Comparison of ENCODE assay signal across 19 cellular contexts in the genomic region with DNA sequence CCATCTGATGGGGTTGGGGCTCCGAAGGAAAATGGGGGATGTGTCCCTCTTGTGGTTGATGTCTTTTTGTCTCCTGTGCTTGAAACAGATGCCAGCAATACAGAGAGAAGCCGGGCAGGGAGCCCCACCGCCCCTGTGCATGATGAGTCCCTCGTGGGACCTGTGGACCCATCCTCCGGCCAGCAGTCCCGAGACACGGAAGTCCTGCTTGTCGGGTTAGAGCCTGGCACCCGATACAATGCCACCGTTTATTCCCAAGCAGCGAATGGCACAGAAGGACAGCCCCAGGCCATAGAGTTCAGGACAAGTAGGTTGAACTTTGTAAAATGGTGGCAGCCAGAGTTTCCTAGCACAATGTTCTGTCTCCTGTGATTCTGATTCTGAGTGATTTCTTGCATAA.
A peak's percentile ranks its signal among the peaks of the same experiment; 100 is the strongest.
DNase-seq lines count a peak whose midpoint lies in the region; ATAC-seq and TF ChIP-seq lines count a peak whose summit lies in the region.
"Had no signal": no experiment of that assay in that cellular context is flagged by ENCODE, and none has a peak within 500 bp of the region (broad histone marks: within the 10 kb centered on the region; RNA-seq: fewer than 3 reads in every experiment).

No MANE protein-coding gene starts in this region.

- CTCF ChIA-PET in activated CD4-positive, alpha-beta T cell treated with anti-CD3 and anti-CD28 coated beads for 36 hours (lab: Charles Lee) = interaction anchor here (1.1 kb wide), 1 partner anchor 17 kb away, joined by 3 read pairs; no protein-coding TSS in a partner anchor

- no peaks in the 10 kb centered on the region for H3K27me3 Mint-ChIP-seq in activated T-cell treated with anti-CD3 and anti-CD28 coated beads, Interleukin-2, amount 50 U/mL, for 24 hours
- H3K27me3 Mint-ChIP-seq in activated T-helper 17 cell treated with anti-CD3 and anti-CD28 coated beads, Interleukin-2, amount 50 U/mL, for 72 hours = no peaks in the 10 kb centered on the region
- H3K27me3 Mint-ChIP-seq in glutamatergic neuron (ENCODE audit: unreplicated experiment) = peaks cover 2% of the 10 kb centered on the region
- no peaks in the 10 kb centered on the region for H3K27me3 Mint-ChIP-seq in stimulated activated memory B cell treated with anti-CD40 and anti-IgM and Interleukin-4, amounts not matched to agents 10 μg/mL and 1 μg/mL and 100 μg/mL, for 72 hours
- no peaks in the 10 kb centered on the region for H3K27me3 Mint-ChIP-seq in activated CD4-positive, alpha-beta T cell treated with anti-CD3 and anti-CD28 coated beads for 36 hours
- H3K27me3 Mint-ChIP-seq: B cell had no signal

- no peaks in the 10 kb centered on the region for H3K4me1 Mint-ChIP-seq in activated T-cell treated with anti-CD3 and anti-CD28 coated beads, Interleukin-2, amount 50 U/mL, for 24 hours (ENCODE audit: low read depth)
- peaks cover 11% of the 10 kb centered on the region for H3K4me1 Mint-ChIP-seq in activated T-helper 17 cell treated with anti-CD3 and anti-CD28 coated beads, Interleukin-2, amount 50 U/mL, for 72 hours
- H3K4me1 Mint-ChIP-seq in glutamatergic neuron (ENCODE audit: low read depth, unreplicated experiment) = peaks cover 7% of the 10 kb centered on the region
- peaks cover 17% of the 10 kb centered on the region for H3K4me1 Mint-ChIP-seq in stimulated activated memory B cell treated with anti-CD40 and anti-IgM and Interleukin-4, amounts not matched to agents 10 μg/mL and 1 μg/mL and 100 μg/mL, for 72 hours
- no peaks in the 10 kb centered on the region for H3K4me1 Mint-ChIP-seq in activated CD4-positive, alpha-beta T cell treated with anti-CD3 and anti-CD28 coated beads for 36 hours

- peaks cover 96% of the 10 kb centered on the region for H3K36me3 Mint-ChIP-seq in activated T-cell treated with anti-CD3 and anti-CD28 coated beads, Interleukin-2, amount 50 U/mL, for 24 hours (ENCODE audit: low read depth)
- H3K36me3 Mint-ChIP-seq in activated T-helper 17 cell treated with anti-CD3 and anti-CD28 coated beads, Interleukin-2, amount 50 U/mL, for 72 hours (ENCODE audit: low read depth) = peaks cover 100% of the 10 kb centered on the region
- H3K36me3 Mint-ChIP-seq in glutamatergic neuron (ENCODE audit: unreplicated experiment) = no peaks in the 10 kb centered on the region
- peaks cover 64% of the 10 kb centered on the region for H3K36me3 Mint-ChIP-seq in stimulated activated memory B cell treated with anti-CD40 and anti-IgM and Interleukin-4, amounts not matched to agents 10 μg/mL and 1 μg/mL and 100 μg/mL, for 72 hours
- peaks cover 29% of the 10 kb centered on the region for H3K36me3 Mint-ChIP-seq in activated CD4-positive, alpha-beta T cell treated with anti-CD3 and anti-CD28 coated beads for 36 hours (ENCODE audit: low read depth)

- intact Hi-C loops in activated CD4-positive, alpha-beta T cell treated with anti-CD3 and anti-CD28 coated beads for 36 hours (cut with DNase I, micrococcal nuclease) = no loop called here
- intact Hi-C loops in left colon (cut with DNase I, micrococcal nuclease) = no loop called here

- no peak overlapping the region for H3K27ac Mint-ChIP-seq in activated T-cell treated with anti-CD3 and anti-CD28 coated beads, Interleukin-2, amount 50 U/mL, for 24 hours
- H3K27ac Mint-ChIP-seq in activated T-helper 17 cell treated with anti-CD3 and anti-CD28 coated beads, Interleukin-2, amount 50 U/mL, for 72 hours = peak overlapping the region; percentile 45
- H3K27ac Mint-ChIP-seq in glutamatergic neuron (ENCODE audit: unreplicated experiment) = peak overlapping the region; percentile 30
- H3K27ac Mint-ChIP-seq in stimulated activated memory B cell treated with anti-CD40 and anti-IgM and Interleukin-4, amounts not matched to agents 10 μg/mL and 1 μg/mL and 100 μg/mL, for 72 hours = peak overlapping the region; percentile 69
- H3K27ac Mint-ChIP-seq in activated CD4-positive, alpha-beta T cell treated with anti-CD3 and anti-CD28 coated beads for 36 hours = no peak overlapping the region
- H3K27ac Mint-ChIP-seq: B cell had no signal

- no peak overlapping the region for H3K4me3 Mint-ChIP-seq in activated T-cell treated with anti-CD3 and anti-CD28 coated beads, Interleukin-2, amount 50 U/mL, for 24 hours
- no peak overlapping the region for H3K4me3 Mint-ChIP-seq in activated T-helper 17 cell treated with anti-CD3 and anti-CD28 coated beads, Interleukin-2, amount 50 U/mL, for 72 hours
- H3K4me3 Mint-ChIP-seq in glutamatergic neuron (ENCODE audit: unreplicated experiment) = no peak overlapping the region
- no peak overlapping the region for H3K4me3 Mint-ChIP-seq in stimulated activated memory B cell treated with anti-CD40 and anti-IgM and Interleukin-4, amounts not matched to agents 10 μg/mL and 1 μg/mL and 100 μg/mL, for 72 hours
- H3K4me3 Mint-ChIP-seq in activated CD4-positive, alpha-beta T cell treated with anti-CD3 and anti-CD28 coated beads for 36 hours = no peak overlapping the region
- H3K4me3 Mint-ChIP-seq: B cell had no signal

- TF ChIP-seq CTCF in glutamatergic neuron (IDR thresholded peaks at IDR 0.05; ENCODE audit: partially characterized antibody, unreplicated experiment) = no peak

- H3K9me3 Mint-ChIP-seq in activated T-cell treated with anti-CD3 and anti-CD28 coated beads, Interleukin-2, amount 50 U/mL, for 24 hours = no peaks in the 10 kb centered on the region
- no peaks in the 10 kb centered on the region for H3K9me3 Mint-ChIP-seq in activated T-helper 17 cell treated with anti-CD3 and anti-CD28 coated beads, Interleukin-2, amount 50 U/mL, for 72 hours
- peaks cover 3% of the 10 kb centered on the region for H3K9me3 Mint-ChIP-seq in glutamatergic neuron (ENCODE audit: unreplicated experiment)
- H3K9me3 Mint-ChIP-seq in stimulated activated memory B cell treated with anti-CD40 and anti-IgM and Interleukin-4, amounts not matched to agents 10 μg/mL and 1 μg/mL and 100 μg/mL, for 72 hours = no peaks in the 10 kb centered on the region
- H3K9me3 Mint-ChIP-seq in activated CD4-positive, alpha-beta T cell treated with anti-CD3 and anti-CD28 coated beads for 36 hours (ENCODE audit: low read depth) = no peaks in the 10 kb centered on the region

- POLR2A ChIA-PET in activated CD4-positive, alpha-beta T cell treated with anti-CD3 and anti-CD28 coated beads for 36 hours (lab: Charles Lee) = no interaction called here

- DNase-seq in activated T-cell treated with anti-CD3 and anti-CD28 coated beads, Interleukin-2, amount 50 U/mL, for 24 hours = peak; percentile 2
- no peak for DNase-seq in activated T-cell treated with anti-CD3 and anti-CD28 coated beads, Interleukin-2, amount 50 U/mL, for 1 hour
- DNase-seq in glutamatergic neuron (no peak), midbrain (lab: John Stamatoyannopoulos, UW) (no peak), left colon (no peak)
- no peak for DNase-seq in activated CD4-positive, alpha-beta T cell treated with anti-CD3 and anti-CD28 coated beads for 36 hours
- DNase-seq: KBM-7; MV-4-11; NCI-H1105; NCI-H2029; NCI-H446; NCI-H526; NCI-H82; NK-92 treated with Interleukin-12 subunit alpha and Interleukin-12 subunit beta, amount 100 ng/mL, for 24 hours; PC-3; SJCRH30 had no signal

- ATAC-seq in activated T-helper 17 cell treated with anti-CD3 and anti-CD28 coated beads, Interleukin-2, amount 50 U/mL, for 72 hours (replicated peaks) = no peak
- ATAC-seq in stimulated activated memory B cell treated with anti-CD40 and anti-IgM and Interleukin-4, amounts not matched to agents 10 μg/mL and 1 μg/mL and 100 μg/mL, for 72 hours = no peak
- ATAC-seq in activated CD4-positive, alpha-beta T cell treated with anti-CD3 and anti-CD28 coated beads for 36 hours = no peak
- ATAC-seq in left colon = no peak
- ATAC-seq: PC-3 had no signal

Comparison
In these comparisons a context has a peak if more than half of its experiments do, and no peak if none do; other contexts are left out.
1. H3K27ac Mint-ChIP-seq: peak in activated T-helper 17 cell treated with anti-CD3 and anti-CD28 coated beads, Interleukin-2, amount 50 U/mL, for 72 hours (single experiment), glutamatergic neuron (single experiment) and stimulated activated memory B cell treated with anti-CD40 and anti-IgM and Interleukin-4, amounts not matched to agents 10 μg/mL and 1 μg/mL and 100 μg/mL, for 72 hours (single experiment); none in activated T-cell treated with anti-CD3 and anti-CD28 coated beads, Interleukin-2, amount 50 U/mL, for 24 hours (single experiment) and activated CD4-positive, alpha-beta T cell treated with anti-CD3 and anti-CD28 coated beads for 36 hours (single experiment).